In the genomic region with DNA sequence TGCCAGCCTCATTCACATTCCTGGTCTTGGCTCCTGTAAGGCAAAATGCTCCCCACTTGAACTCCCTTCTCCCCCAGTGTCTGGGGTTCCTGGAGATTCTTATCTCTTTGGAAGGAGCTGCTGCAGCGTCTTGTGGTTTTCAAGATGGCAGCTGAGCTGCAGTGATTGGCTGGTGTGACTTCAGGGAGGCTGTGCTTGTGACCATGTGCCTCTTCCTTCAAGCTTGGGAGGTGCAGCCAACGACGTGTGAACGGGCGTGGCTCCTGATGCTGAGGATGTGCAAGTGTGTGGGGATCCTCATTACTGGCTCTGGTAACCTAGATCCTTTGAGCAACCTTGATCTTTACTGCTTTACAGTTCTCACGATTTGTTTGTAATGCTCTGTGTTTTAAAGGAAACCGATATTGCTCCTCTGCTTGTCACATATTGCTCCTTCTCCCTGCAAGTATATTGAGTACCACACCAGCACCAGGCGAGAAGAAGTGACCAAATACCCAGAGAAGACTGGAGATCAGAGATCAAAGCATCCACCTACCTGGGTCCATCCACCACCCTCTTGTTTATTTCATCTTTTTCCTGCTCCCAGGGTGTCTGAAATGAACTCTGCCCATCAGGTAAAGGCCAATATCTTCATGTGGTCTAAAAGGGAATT, we compare ENCODE assay signal across 1 cellular context.
A peak's percentile ranks its signal among the peaks of the same experiment; 100 is the strongest.
TF ChIP-seq lines count a peak whose summit lies in the region.

No MANE protein-coding gene starts in this region.

TF ChIP-seq in K562, 482 proteins besides CTCF, POLR2A, EP300 and RAD21:
- TF ChIP-seq, protein P1, sequence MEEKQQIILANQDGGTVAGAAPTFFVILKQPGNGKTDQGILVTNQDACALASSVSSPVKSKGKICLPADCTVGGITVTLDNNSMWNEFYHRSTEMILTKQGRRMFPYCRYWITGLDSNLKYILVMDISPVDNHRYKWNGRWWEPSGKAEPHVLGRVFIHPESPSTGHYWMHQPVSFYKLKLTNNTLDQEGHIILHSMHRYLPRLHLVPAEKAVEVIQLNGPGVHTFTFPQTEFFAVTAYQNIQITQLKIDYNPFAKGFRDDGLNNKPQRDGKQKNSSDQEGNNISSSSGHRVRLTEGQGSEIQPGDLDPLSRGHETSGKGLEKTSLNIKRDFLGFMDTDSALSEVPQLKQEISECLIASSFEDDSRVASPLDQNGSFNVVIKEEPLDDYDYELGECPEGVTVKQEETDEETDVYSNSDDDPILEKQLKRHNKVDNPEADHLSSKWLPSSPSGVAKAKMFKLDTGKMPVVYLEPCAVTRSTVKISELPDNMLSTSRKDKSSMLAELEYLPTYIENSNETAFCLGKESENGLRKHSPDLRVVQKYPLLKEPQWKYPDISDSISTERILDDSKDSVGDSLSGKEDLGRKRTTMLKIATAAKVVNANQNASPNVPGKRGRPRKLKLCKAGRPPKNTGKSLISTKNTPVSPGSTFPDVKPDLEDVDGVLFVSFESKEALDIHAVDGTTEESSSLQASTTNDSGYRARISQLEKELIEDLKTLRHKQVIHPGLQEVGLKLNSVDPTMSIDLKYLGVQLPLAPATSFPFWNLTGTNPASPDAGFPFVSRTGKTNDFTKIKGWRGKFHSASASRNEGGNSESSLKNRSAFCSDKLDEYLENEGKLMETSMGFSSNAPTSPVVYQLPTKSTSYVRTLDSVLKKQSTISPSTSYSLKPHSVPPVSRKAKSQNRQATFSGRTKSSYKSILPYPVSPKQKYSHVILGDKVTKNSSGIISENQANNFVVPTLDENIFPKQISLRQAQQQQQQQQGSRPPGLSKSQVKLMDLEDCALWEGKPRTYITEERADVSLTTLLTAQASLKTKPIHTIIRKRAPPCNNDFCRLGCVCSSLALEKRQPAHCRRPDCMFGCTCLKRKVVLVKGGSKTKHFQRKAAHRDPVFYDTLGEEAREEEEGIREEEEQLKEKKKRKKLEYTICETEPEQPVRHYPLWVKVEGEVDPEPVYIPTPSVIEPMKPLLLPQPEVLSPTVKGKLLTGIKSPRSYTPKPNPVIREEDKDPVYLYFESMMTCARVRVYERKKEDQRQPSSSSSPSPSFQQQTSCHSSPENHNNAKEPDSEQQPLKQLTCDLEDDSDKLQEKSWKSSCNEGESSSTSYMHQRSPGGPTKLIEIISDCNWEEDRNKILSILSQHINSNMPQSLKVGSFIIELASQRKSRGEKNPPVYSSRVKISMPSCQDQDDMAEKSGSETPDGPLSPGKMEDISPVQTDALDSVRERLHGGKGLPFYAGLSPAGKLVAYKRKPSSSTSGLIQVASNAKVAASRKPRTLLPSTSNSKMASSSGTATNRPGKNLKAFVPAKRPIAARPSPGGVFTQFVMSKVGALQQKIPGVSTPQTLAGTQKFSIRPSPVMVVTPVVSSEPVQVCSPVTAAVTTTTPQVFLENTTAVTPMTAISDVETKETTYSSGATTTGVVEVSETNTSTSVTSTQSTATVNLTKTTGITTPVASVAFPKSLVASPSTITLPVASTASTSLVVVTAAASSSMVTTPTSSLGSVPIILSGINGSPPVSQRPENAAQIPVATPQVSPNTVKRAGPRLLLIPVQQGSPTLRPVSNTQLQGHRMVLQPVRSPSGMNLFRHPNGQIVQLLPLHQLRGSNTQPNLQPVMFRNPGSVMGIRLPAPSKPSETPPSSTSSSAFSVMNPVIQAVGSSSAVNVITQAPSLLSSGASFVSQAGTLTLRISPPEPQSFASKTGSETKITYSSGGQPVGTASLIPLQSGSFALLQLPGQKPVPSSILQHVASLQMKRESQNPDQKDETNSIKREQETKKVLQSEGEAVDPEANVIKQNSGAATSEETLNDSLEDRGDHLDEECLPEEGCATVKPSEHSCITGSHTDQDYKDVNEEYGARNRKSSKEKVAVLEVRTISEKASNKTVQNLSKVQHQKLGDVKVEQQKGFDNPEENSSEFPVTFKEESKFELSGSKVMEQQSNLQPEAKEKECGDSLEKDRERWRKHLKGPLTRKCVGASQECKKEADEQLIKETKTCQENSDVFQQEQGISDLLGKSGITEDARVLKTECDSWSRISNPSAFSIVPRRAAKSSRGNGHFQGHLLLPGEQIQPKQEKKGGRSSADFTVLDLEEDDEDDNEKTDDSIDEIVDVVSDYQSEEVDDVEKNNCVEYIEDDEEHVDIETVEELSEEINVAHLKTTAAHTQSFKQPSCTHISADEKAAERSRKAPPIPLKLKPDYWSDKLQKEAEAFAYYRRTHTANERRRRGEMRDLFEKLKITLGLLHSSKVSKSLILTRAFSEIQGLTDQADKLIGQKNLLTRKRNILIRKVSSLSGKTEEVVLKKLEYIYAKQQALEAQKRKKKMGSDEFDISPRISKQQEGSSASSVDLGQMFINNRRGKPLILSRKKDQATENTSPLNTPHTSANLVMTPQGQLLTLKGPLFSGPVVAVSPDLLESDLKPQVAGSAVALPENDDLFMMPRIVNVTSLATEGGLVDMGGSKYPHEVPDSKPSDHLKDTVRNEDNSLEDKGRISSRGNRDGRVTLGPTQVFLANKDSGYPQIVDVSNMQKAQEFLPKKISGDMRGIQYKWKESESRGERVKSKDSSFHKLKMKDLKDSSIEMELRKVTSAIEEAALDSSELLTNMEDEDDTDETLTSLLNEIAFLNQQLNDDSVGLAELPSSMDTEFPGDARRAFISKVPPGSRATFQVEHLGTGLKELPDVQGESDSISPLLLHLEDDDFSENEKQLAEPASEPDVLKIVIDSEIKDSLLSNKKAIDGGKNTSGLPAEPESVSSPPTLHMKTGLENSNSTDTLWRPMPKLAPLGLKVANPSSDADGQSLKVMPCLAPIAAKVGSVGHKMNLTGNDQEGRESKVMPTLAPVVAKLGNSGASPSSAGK (IDR thresholded peaks at IDR 0.05), result peak; percentile 50
- peak; percentile 85 for TF ChIP-seq L3MBTL2 (IDR thresholded peaks at IDR 0.05)
- TF ChIP-seq, protein P2, sequence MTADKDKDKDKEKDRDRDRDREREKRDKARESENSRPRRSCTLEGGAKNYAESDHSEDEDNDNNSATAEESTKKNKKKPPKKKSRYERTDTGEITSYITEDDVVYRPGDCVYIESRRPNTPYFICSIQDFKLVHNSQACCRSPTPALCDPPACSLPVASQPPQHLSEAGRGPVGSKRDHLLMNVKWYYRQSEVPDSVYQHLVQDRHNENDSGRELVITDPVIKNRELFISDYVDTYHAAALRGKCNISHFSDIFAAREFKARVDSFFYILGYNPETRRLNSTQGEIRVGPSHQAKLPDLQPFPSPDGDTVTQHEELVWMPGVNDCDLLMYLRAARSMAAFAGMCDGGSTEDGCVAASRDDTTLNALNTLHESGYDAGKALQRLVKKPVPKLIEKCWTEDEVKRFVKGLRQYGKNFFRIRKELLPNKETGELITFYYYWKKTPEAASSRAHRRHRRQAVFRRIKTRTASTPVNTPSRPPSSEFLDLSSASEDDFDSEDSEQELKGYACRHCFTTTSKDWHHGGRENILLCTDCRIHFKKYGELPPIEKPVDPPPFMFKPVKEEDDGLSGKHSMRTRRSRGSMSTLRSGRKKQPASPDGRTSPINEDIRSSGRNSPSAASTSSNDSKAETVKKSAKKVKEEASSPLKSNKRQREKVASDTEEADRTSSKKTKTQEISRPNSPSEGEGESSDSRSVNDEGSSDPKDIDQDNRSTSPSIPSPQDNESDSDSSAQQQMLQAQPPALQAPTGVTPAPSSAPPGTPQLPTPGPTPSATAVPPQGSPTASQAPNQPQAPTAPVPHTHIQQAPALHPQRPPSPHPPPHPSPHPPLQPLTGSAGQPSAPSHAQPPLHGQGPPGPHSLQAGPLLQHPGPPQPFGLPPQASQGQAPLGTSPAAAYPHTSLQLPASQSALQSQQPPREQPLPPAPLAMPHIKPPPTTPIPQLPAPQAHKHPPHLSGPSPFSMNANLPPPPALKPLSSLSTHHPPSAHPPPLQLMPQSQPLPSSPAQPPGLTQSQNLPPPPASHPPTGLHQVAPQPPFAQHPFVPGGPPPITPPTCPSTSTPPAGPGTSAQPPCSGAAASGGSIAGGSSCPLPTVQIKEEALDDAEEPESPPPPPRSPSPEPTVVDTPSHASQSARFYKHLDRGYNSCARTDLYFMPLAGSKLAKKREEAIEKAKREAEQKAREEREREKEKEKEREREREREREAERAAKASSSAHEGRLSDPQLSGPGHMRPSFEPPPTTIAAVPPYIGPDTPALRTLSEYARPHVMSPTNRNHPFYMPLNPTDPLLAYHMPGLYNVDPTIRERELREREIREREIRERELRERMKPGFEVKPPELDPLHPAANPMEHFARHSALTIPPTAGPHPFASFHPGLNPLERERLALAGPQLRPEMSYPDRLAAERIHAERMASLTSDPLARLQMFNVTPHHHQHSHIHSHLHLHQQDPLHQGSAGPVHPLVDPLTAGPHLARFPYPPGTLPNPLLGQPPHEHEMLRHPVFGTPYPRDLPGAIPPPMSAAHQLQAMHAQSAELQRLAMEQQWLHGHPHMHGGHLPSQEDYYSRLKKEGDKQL (CRISPR knock-in tag; IDR thresholded peaks at IDR 0.05; ENCODE audit: borderline replicate concordance), result no peak
TF ChIP-seq in K562: peak in this region for 2.
